8 cellular contexts compared by ENCODE assay signal in the genomic region with DNA sequence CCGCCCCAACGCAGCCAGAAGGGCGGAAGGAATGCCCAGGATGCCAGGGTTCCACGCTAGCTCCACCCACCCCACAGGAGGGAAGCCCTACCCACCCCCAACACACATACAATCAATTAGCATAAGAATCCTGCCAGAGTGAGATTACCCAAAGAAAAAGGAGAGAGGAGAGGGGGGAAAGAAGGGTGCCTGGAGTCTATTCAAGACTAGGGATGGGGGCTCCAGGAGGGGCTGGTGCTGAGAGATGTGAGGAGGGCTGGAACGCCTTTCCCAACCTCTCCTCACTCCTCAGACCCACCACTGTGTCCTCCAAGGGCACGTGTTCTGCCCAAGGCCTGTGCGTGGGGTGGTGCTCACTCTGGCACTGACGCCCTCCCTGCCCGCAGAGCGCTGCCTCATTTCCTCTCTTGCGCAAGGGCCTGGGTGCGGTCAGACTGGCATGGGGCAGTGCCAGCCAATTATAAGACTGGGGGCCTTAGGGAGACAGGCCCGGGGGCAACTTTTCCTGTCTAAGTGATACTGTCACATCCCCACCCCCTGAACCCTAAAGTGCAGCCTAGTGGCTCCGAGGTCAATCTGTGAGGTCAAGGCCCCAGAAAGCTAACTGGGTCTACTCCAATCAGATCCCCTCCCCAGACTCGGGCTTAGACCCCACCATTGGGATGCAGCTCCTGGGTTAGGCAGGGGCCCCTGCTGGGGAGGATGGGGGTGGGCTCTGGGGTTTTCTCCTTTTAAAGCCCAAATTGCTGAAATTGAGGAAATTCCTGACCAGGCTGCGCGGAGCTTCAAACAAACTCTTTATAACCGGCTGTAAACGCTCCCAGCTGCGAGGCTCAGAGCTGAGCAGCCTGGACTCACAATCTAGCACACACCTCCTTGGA. TPM values are rescaled to one million over a fixed set of nuclear protein-coding genes. Genes with fewer than 3 reads are reported as not detected.
DNase-seq lines count a peak whose midpoint lies in the region; ATAC-seq, FAIRE-seq and TF ChIP-seq lines count a peak whose summit lies in the region.

No MANE protein-coding gene starts in this region.

- peak overlapping the region; percentile 96 for H2BK120ac ChIP-seq in H1 (replicated peaks; ENCODE audit: low read depth, low read length)

- peak overlapping the region; percentile 37; the same call in 1 of the 2 replicates for H4K8ac ChIP-seq in H1 (ENCODE audit: extremely low read depth, insufficient read depth, low read length)

- H3K27me3 Mint-ChIP-seq in Calu3 (ENCODE audit: unreplicated experiment) (no peaks in the 10 kb centered on the region), nephron progenitor cell (ENCODE audit: low read depth, poor library complexity) (no peaks in the 10 kb centered on the region)

- H2BK15ac ChIP-seq in H1 (ENCODE audit: low read length) = peak overlapping the region; percentile 100

- peak overlapping the region; percentile 99 for H4K91ac ChIP-seq in H1 (replicated peaks; ENCODE audit: insufficient read length, low read length)

- H3K23ac ChIP-seq in H1 (ENCODE audit: insufficient read length) = no peak overlapping the region

- CTCF ChIA-PET in Calu3 (lab: Charles Lee) = interaction anchor here (1.0 to 1.2 kb wide), 2 partner anchors 30 to 51 kb away, joined by 3 to 4 read pairs; a partner anchor contains a TSS
- CTCF ChIA-PET in H1 (lab: Charles Lee; ENCODE audit: partially characterized antibody) = interaction anchor here (1.0 to 22.3 kb wide), 9 partner anchors 12 to 112 kb away, joined by 3 to 654 read pairs (median 52); a partner anchor contains a TSS

- H3K36me3 ChIP-seq in H1 (ENCODE audit: control insufficient read depth in 2 of 4, insufficient read depth in 4 of 4, low read length in 3 of 4) = peaks cover 8 to 26% (median 16%) of the 10 kb centered on the region in 4 experiments

- peaks cover 26% of the 10 kb centered on the region for H3K23me2 ChIP-seq in H1 (ENCODE audit: low read depth, low read length)

- H3K27me3 ChIP-seq in H1 (replicated peaks in 1 of 4; ENCODE audit: control insufficient read depth in 3 of 4, extremely low read depth in 1 of 4, insufficient read depth in 3 of 4, low read length in 3 of 4) = peaks cover 0 to 3% (median 0%) of the 10 kb centered on the region in 4 experiments; a peak in 1 of 7 replicates

- peak overlapping the region; percentile 99 to 100 for H3K4me2 ChIP-seq in H1 (ENCODE audit: insufficient read depth in 1 of 2, low read depth in 2 of 2, low read length in 2 of 2)

- FAIRE-seq in H1 (lab: Jason Lieb, UNC) (no peak), GM19239 (lab: Jason Lieb, UNC) (no peak)

- no peak for ATAC-seq in omental fat pad (ENCODE audit: low FRiP score)

- H3K4me3 Mint-ChIP-seq in Calu3 (ENCODE audit: low read depth, unreplicated experiment) (no peak overlapping the region), nephron progenitor cell (peak overlapping the region; percentile 77)

- H2BK12ac ChIP-seq in H1 (ENCODE audit: low read depth, low read length) = peak overlapping the region; percentile 100

- no TSS peak for BruUV-seq in Calu3 (replicated peaks; lab: Mats Ljungman, UMichigan)

- H3K4ac ChIP-seq in H1 (replicated peaks; ENCODE audit: insufficient read length, low read depth, low read length) = peak overlapping the region; percentile 98

- peaks cover 0 to 7% of the 10 kb centered on the region in 2 experiments for H4K20me1 ChIP-seq in H1 (replicated peaks in 1 of 2; ENCODE audit: control insufficient read depth in 1 of 2, insufficient read depth in 2 of 2, low read length in 2 of 2)

- POLR2A ChIA-PET in H1 (lab: Charles Lee; ENCODE audit: partially characterized antibody) = interaction anchor here (0.8 to 13.6 kb wide), 27 partner anchors 9 to 284 kb away, joined by 3 to 151 read pairs (median 4); a partner anchor contains a TSS

- no peak overlapping the region for H2AFZ ChIP-seq in H1 (ENCODE audit: low read length)

- H2BK20ac ChIP-seq in H1 (ENCODE audit: low read length) = peak overlapping the region; percentile 99

- TF ChIP-seq CTCF in Calu3 (IDR thresholded peaks at IDR 0.05; ENCODE audit: unreplicated experiment) (no peak), H1 (IDR thresholded peaks at IDR 0.05; ENCODE audit: control extremely low read depth in 1 of 3, insufficient read depth in 1 of 3, low read depth in 1 of 3, low read length in 3 of 3) (no peak), nephron progenitor cell (IDR thresholded peaks at IDR 0.05) (no peak), omental fat pad (IDR thresholded peaks at IDR 0.05) (no peak)

- intact Hi-C loops in Calu3 (cut with micrococcal nuclease; ENCODE audit: unreplicated experiment) = no loop called here

- no peaks in the 10 kb centered on the region for H3K9me3 ChIP-seq in H1 (ENCODE audit: insufficient read depth in 2 of 2, low read depth in 1 of 2, low read length in 1 of 2)

- peak overlapping the region in 3 of 4 experiments; percentile 25 to 55 (median 53); a peak in 4 of 7 replicates for H3K9ac ChIP-seq in H1 (replicated peaks in 1 of 4; ENCODE audit: extremely low read depth in 1 of 4, low read depth in 3 of 4, low read length in 3 of 4)

- TF ChIP-seq POLR2A in H1 (IDR thresholded peaks at IDR 0.05; ENCODE audit: control extremely low read depth in 1 of 2, low read depth in 2 of 2, low read length in 2 of 2) = peak in 1 of 2 experiments; percentile 62; a peak in 1 of 3 replicates

- peaks cover 16 to 36% of the 10 kb centered on the region in 2 experiments for H3K79me2 ChIP-seq in H1 (ENCODE audit: control insufficient read depth in 1 of 2, insufficient read depth in 2 of 2, low read length in 2 of 2)

- H3K27ac Mint-ChIP-seq in Calu3 (ENCODE audit: unreplicated experiment) (peak overlapping the region; percentile 58), nephron progenitor cell (peak overlapping the region; percentile 91)

- H3K9me3 Mint-ChIP-seq in Calu3 (ENCODE audit: low read depth, unreplicated experiment) = no peaks in the 10 kb centered on the region
- no peaks in the 10 kb centered on the region for H3K9me3 Mint-ChIP-seq in nephron progenitor cell

- peaks cover 49% of the 10 kb centered on the region for H3K36me3 Mint-ChIP-seq in Calu3 (ENCODE audit: insufficient read depth, unreplicated experiment)
- peaks cover 8% of the 10 kb centered on the region for H3K36me3 Mint-ChIP-seq in nephron progenitor cell (ENCODE audit: low read depth)

- peak overlapping the region; percentile 71 for H3K56ac ChIP-seq in H1 (replicated peaks; ENCODE audit: insufficient read length, low read depth, low read length)

- peak overlapping the region; percentile 100 for H2BK5ac ChIP-seq in H1 (ENCODE audit: low read depth, low read length)

- H3K4me3 ChIP-seq in H1 (ENCODE audit: extremely low read depth in 1 of 4, insufficient read depth in 2 of 4, low read depth in 3 of 4, low read length in 4 of 4) = peak overlapping the region; percentile 84 to 97 (median 88); a peak in 7 of 8 replicates

- peak overlapping the region; percentile 99 for H2AK5ac ChIP-seq in H1 (ENCODE audit: low read depth, low read length)

- WGBS in H1 (ENCODE audit: extremely low coverage in 1 of 2, insufficient coverage in 1 of 2, insufficient read length in 1 of 2, insufficient replicate concordance in 2 of 2, low coverage in 1 of 2, low lambda C conversion rate in 2 of 2, missing lambda C conversion rate in 1 of 2), 2 experiments = 1% methylated on average over 19 of the region's 20 CpGs; no CpG with 5 or more reads in 1 of the 2 experiments

- peaks cover 28% of the 10 kb centered on the region for H3K4me1 Mint-ChIP-seq in Calu3 (ENCODE audit: low read depth, unreplicated experiment)
- H3K4me1 Mint-ChIP-seq in nephron progenitor cell = peaks cover 65% of the 10 kb centered on the region

- no peak; a peak in 1 of 3 replicates for TF ChIP-seq EP300 in H1 (IDR thresholded peaks at IDR 0.05; ENCODE audit: borderline replicate concordance in 1 of 2, low read depth in 2 of 2, low read length in 2 of 2)

- peaks cover 21 to 58% (median 43%) of the 10 kb centered on the region in 4 experiments for H3K4me1 ChIP-seq in H1 (replicated peaks in 1 of 4; ENCODE audit: control insufficient read depth in 3 of 4, insufficient read depth in 4 of 4, low read length in 3 of 4)

- H3K18ac ChIP-seq in H1 (ENCODE audit: extremely low read depth, low read length) = peak overlapping the region; percentile 100

- H3K79me1 ChIP-seq in H1 (ENCODE audit: low read depth, low read length) = peaks cover 17% of the 10 kb centered on the region

- DNase-seq in Calu3 (no peak), RPMI7951 (ENCODE audit: low read depth) (peak; percentile 61), H1 (ENCODE audit: low read depth in 1 of 2, low spot score in 2 of 2) (peak in 1 of 2 experiments; percentile 87), nephron progenitor cell (no peak), omental fat pad (ENCODE audit: low spot score) (no peak), NCI-H2029 (lab: John Stamatoyannopoulos, UW) (no peak), NCI-H524 treated with DMSO at 0.1 percent for 48 hours (lab: John Stamatoyannopoulos, UW) (no peak), GM19239 (ENCODE audit: insufficient read length, low spot score) (no peak)

- peak overlapping the region; percentile 86 for H3K27ac ChIP-seq in H1 (ENCODE audit: low read depth, low read length)

- peak overlapping the region; percentile 91 for H4K5ac ChIP-seq in H1 (ENCODE audit: insufficient read length, low read depth, low read length)

- no peak overlapping the region for H3K14ac ChIP-seq in H1 (ENCODE audit: insufficient read length)

- no peak for TF ChIP-seq RAD21 in H1 (IDR thresholded peaks at IDR 0.05 in 1 of 2, conservative IDR thresholded peaks at IDR 0.05 in 1 of 2; ENCODE audit: low read depth in 2 of 2, low read length in 2 of 2)

RNA-seq across cellular contexts. Expression of a gene that starts 10.2 kb away (rescaled TPM):
- total RNA-seq in Calu3 (2022) (4.3 and 5.0 TPM in 2 replicates), omental fat pad (1 to 10 TPM; 1.1 to 2.8 (median 1.9) TPM)
- total RNA-seq in RPMI7951 (2014; rRNA removed; shearing (Covaris generic)) = 0.96 and 1.1 TPM in 2 replicates
- total RNA-seq in H1 (2021; fragmentation: NEBNext Ultra II Directional; extraction: Animal tissue kit (Norgen Biotek cat#: 25700)) = 0.54 and 1.2 TPM in 2 replicates
- 0.25 and 0.35 TPM in 2 replicates for polyA plus RNA-seq in H1 (2011; rRNA removed)
- 0.17 TPM for polyA plus RNA-seq in H1 (2011; cell fraction: cytosol; rRNA removed)
- polyA plus RNA-seq in H1 (2011; cell fraction: nucleus; rRNA removed) = 2.2 TPM
- polyA plus RNA-seq in H1 (2012, experiment 1 of 2) = 0.29 to 0.72 TPM (median 0.58 TPM) in 4 replicates
- 0.22 TPM for polyA plus RNA-seq in H1 (2012, experiment 2 of 2)
- polyA plus RNA-seq in H1 (2013, experiment 1 of 2) = 0.45 TPM
- polyA plus RNA-seq in H1 (2013, experiment 2 of 2) = 0.40 TPM
- polyA minus RNA-seq in H1 (2011; rRNA and poly(A)+ RNA removed) = 0.80 and 1.0 TPM in 2 replicates
- not detected for polyA minus RNA-seq in H1 (2011; cell fraction: cytosol; rRNA and poly(A)+ RNA removed)
- not detected for polyA minus RNA-seq in H1 (2011; cell fraction: nucleus; rRNA and poly(A)+ RNA removed)

RNA-seq across cellular contexts. Expression of a gene that starts 14.7 kb away (rescaled TPM):
- total RNA-seq in Calu3 (2022) (36.7 and 43.0 TPM in 2 replicates), omental fat pad (10 to 100 TPM in 3 of 4 donors, 1 to 10 TPM in 1; 4.3 to 23.5 (median 13.2) TPM)
- total RNA-seq in RPMI7951 (2014; rRNA removed; shearing (Covaris generic)) = 11.1 and 13.8 TPM in 2 replicates
- total RNA-seq in H1 (2021; fragmentation: NEBNext Ultra II Directional; extraction: Animal tissue kit (Norgen Biotek cat#: 25700)) = 68.6 and 68.9 TPM in 2 replicates
- 68.6 and 84.2 TPM in 2 replicates for polyA plus RNA-seq in H1 (2011; rRNA removed)
- polyA plus RNA-seq in H1 (2011; cell fraction: cytosol; rRNA removed) = 68.7 TPM
- polyA plus RNA-seq in H1 (2011; cell fraction: nucleus; rRNA removed) = 145 TPM
- polyA plus RNA-seq in H1 (2012, experiment 1 of 2) = 66.2 to 80.8 TPM (median 70.6 TPM) in 4 replicates
- polyA plus RNA-seq in H1 (2012, experiment 2 of 2) = 66.9 TPM
- 37.2 TPM for polyA plus RNA-seq in H1 (2013, experiment 1 of 2)
- polyA plus RNA-seq in H1 (2013, experiment 2 of 2) = 34.6 TPM
- 40.1 and 58.9 TPM in 2 replicates for polyA minus RNA-seq in H1 (2011; rRNA and poly(A)+ RNA removed)
- 38.5 TPM for polyA minus RNA-seq in H1 (2011; cell fraction: cytosol; rRNA and poly(A)+ RNA removed)
- polyA minus RNA-seq in H1 (2011; cell fraction: nucleus; rRNA and poly(A)+ RNA removed) = 31.3 TPM

RNA-seq across cellular contexts. Expression of a gene that starts 36.6 kb away (rescaled TPM):
- total RNA-seq in Calu3 (2022) (12.2 and 24.0 TPM in 2 replicates), omental fat pad (100 to 1,000 TPM in 1 of 4 donors, 10 to 100 TPM in 3; 71.1 to 118 (median 81.7) TPM)
- 1.8 and 5.3 TPM in 2 replicates for total RNA-seq in RPMI7951 (2014; rRNA removed; shearing (Covaris generic))
- total RNA-seq in H1 (2021; fragmentation: NEBNext Ultra II Directional; extraction: Animal tissue kit (Norgen Biotek cat#: 25700)) = 8.8 and 10.0 TPM in 2 replicates
- polyA plus RNA-seq in H1 (2011; rRNA removed) = 11.3 and 15.4 TPM in 2 replicates
- 18.1 TPM for polyA plus RNA-seq in H1 (2011; cell fraction: cytosol; rRNA removed)
- polyA plus RNA-seq in H1 (2011; cell fraction: nucleus; rRNA removed) = 55.6 TPM
- 11.4 to 14.0 TPM (median 12.7 TPM) in 4 replicates for polyA plus RNA-seq in H1 (2012, experiment 1 of 2)
- polyA plus RNA-seq in H1 (2012, experiment 2 of 2) = 5.2 TPM
- polyA plus RNA-seq in H1 (2013, experiment 1 of 2) = 5.6 TPM
- 4.5 TPM for polyA plus RNA-seq in H1 (2013, experiment 2 of 2)
- 5.1 and 7.6 TPM in 2 replicates for polyA minus RNA-seq in H1 (2011; rRNA and poly(A)+ RNA removed)
- polyA minus RNA-seq in H1 (2011; cell fraction: cytosol; rRNA and poly(A)+ RNA removed) = 6.6 TPM
- polyA minus RNA-seq in H1 (2011; cell fraction: nucleus; rRNA and poly(A)+ RNA removed) = 9.2 TPM

RNA-seq across cellular contexts. Expression of a gene that starts 36.8 kb away (rescaled TPM):
- total RNA-seq in Calu3 (2022) (30.3 and 32.7 TPM in 2 replicates), omental fat pad (10 to 100 TPM; 11.2 to 21.8 (median 16.5) TPM)
- 6.6 and 8.6 TPM in 2 replicates for total RNA-seq in RPMI7951 (2014; rRNA removed; shearing (Covaris generic))
- 35.6 and 40.0 TPM in 2 replicates for total RNA-seq in H1 (2021; fragmentation: NEBNext Ultra II Directional; extraction: Animal tissue kit (Norgen Biotek cat#: 25700))
- polyA plus RNA-seq in H1 (2011; rRNA removed) = 7.6 and 8.2 TPM in 2 replicates
- 11.3 TPM for polyA plus RNA-seq in H1 (2011; cell fraction: cytosol; rRNA removed)
- polyA plus RNA-seq in H1 (2011; cell fraction: nucleus; rRNA removed) = 19.1 TPM
- polyA plus RNA-seq in H1 (2012, experiment 1 of 2) = 12.5 to 15.6 TPM (median 15.4 TPM) in 4 replicates
- polyA plus RNA-seq in H1 (2012, experiment 2 of 2) = 3.9 TPM
- polyA plus RNA-seq in H1 (2013, experiment 1 of 2) = 7.8 TPM
- 7.2 TPM for polyA plus RNA-seq in H1 (2013, experiment 2 of 2)
- polyA minus RNA-seq in H1 (2011; rRNA and poly(A)+ RNA removed) = 20.4 and 28.1 TPM in 2 replicates
- 7.6 TPM for polyA minus RNA-seq in H1 (2011; cell fraction: cytosol; rRNA and poly(A)+ RNA removed)
- 43.3 TPM for polyA minus RNA-seq in H1 (2011; cell fraction: nucleus; rRNA and poly(A)+ RNA removed)

RNA-seq across cellular contexts. Expression of a gene that starts 50.8 kb away (rescaled TPM):
- total RNA-seq in Calu3 (2022) = 24.3 and 31.1 TPM in 2 replicates
- total RNA-seq in RPMI7951 (2014; rRNA removed; shearing (Covaris generic)) = 11.3 and 12.6 TPM in 2 replicates
- 47.0 and 52.7 TPM in 2 replicates for total RNA-seq in H1 (2021; fragmentation: NEBNext Ultra II Directional; extraction: Animal tissue kit (Norgen Biotek cat#: 25700))
- polyA plus RNA-seq in H1 (2011; rRNA removed) = 31.8 and 49.6 TPM in 2 replicates
- polyA plus RNA-seq in H1 (2011; cell fraction: cytosol; rRNA removed) = 19.1 TPM
- 85.9 TPM for polyA plus RNA-seq in H1 (2011; cell fraction: nucleus; rRNA removed)
- polyA plus RNA-seq in H1 (2012, experiment 1 of 2) = 26.9 to 39.1 TPM (median 30.7 TPM) in 4 replicates
- 33.7 TPM for polyA plus RNA-seq in H1 (2012, experiment 2 of 2)
- 21.7 TPM for polyA plus RNA-seq in H1 (2013, experiment 1 of 2)
- polyA plus RNA-seq in H1 (2013, experiment 2 of 2) = 15.1 TPM
- 66.7 and 78.4 TPM in 2 replicates for polyA minus RNA-seq in H1 (2011; rRNA and poly(A)+ RNA removed)
- 20.3 TPM for polyA minus RNA-seq in H1 (2011; cell fraction: cytosol; rRNA and poly(A)+ RNA removed)
- 39.1 TPM for polyA minus RNA-seq in H1 (2011; cell fraction: nucleus; rRNA and poly(A)+ RNA removed)
- total RNA-seq in omental fat pad = 1 to 10 TPM in 1 of 4 donors, under 1 TPM in 3; 0.63 to 2.0 (median 0.90) TPM
